In the genomic region with DNA sequence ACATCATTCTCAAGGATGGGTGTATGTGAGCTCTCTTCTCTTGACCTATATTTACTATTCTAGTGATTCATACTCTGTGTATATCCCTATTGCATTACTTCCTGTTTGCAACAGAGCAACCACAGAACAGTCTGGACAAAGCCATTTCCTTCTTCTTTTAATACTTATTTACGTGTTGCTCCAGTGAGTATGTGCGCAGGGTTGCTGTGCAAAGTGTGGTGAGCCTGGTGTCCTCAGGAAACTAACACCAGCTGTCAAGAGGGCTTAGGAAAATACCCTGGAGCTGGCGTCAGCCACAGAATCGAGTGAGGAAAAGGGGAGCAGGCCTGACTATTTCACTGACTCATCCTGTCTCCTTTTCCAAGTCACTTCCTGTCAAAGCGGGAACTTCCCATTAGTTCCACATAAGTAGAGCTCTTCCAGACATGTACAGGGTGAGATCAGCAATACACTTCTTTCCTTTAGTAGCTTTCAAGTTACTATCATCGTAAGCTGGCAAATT, we compare ENCODE assay signal across 8 cellular contexts.
A peak's percentile ranks its signal among the peaks of the same experiment; 100 is the strongest.
DNase-seq lines count a peak whose midpoint lies in the region; ATAC-seq and TF ChIP-seq lines count a peak whose summit lies in the region.

No MANE protein-coding gene starts in this region.

- H3K36me3 ChIP-seq in Panc1 (ENCODE audit: control insufficient read depth, insufficient read depth, low read length) (no peaks in the 10 kb centered on the region), neuronal stem cell (replicated peaks in 1 of 2; ENCODE audit: control insufficient read depth in 2 of 2, insufficient read depth in 2 of 2, low read length in 2 of 2) (no peaks in the 10 kb centered on the region)

- no peak overlapping the region for H4K8ac ChIP-seq in neuronal stem cell (ENCODE audit: low read depth, low read length)

- H3K4me3 Mint-ChIP-seq in activated CD8-positive, alpha-beta memory T cell treated with anti-CD3 and anti-CD28 coated beads, Interleukin-2, amount 10 ng/mL, durations not matched to agents 7 days and 5 days: no peak overlapping the region
- no peak overlapping the region for H3K4me3 Mint-ChIP-seq in activated naive CD4-positive, alpha-beta T cell treated with anti-CD3 and anti-CD28 coated beads for 36 hours

- peaks cover 7% of the 10 kb centered on the region for H3K4me1 Mint-ChIP-seq in activated CD8-positive, alpha-beta memory T cell treated with anti-CD3 and anti-CD28 coated beads, Interleukin-2, amount 10 ng/mL, durations not matched to agents 7 days and 5 days
- peaks cover 3% of the 10 kb centered on the region for H3K4me1 Mint-ChIP-seq in activated naive CD4-positive, alpha-beta T cell treated with anti-CD3 and anti-CD28 coated beads for 36 hours (ENCODE audit: low read depth)

- no peak overlapping the region for H2BK12ac ChIP-seq in neuronal stem cell (ENCODE audit: low read length)

- DNase-seq in EL: peak; percentile 97
- peak; percentile 45 for DNase-seq in Panc1 (ENCODE audit: low read depth, low spot score)
- no peak for DNase-seq in neuronal stem cell (ENCODE audit: low spot score)
- DNase-seq in COR-L47 (lab: John Stamatoyannopoulos, UW): no peak
- no peak for DNase-seq in activated CD8-positive, alpha-beta memory T cell treated with anti-CD3 and anti-CD28 coated beads, Interleukin-2, amount 10 ng/mL, durations not matched to agents 7 days and 5 days
- no peak for DNase-seq in stimulated activated CD8-positive, alpha-beta memory T cell treated with anti-CD3 and anti-CD28 coated beads, Interleukin-4, amount 100 ng/mL, for 48 hours
- no peak for DNase-seq in activated naive CD4-positive, alpha-beta T cell treated with anti-CD3 and anti-CD28 coated beads for 36 hours

- H3K4me3 ChIP-seq in Panc1 (ENCODE audit: low read depth in 2 of 2, low read length in 2 of 2): no peak overlapping the region
- no peak overlapping the region for H3K4me3 ChIP-seq in neuronal stem cell (ENCODE audit: low read length in 2 of 2)

- CTCF ChIA-PET in Panc1 (lab: Charles Lee): no interaction called here
- CTCF ChIA-PET in activated CD8-positive, alpha-beta memory T cell treated with anti-CD3 and anti-CD28 coated beads, Interleukin-2, amount 10 ng/mL, durations not matched to agents 7 days and 5 days (lab: Charles Lee): no interaction called here
- CTCF ChIA-PET in activated naive CD4-positive, alpha-beta T cell treated with anti-CD3 and anti-CD28 coated beads for 36 hours (lab: Charles Lee): no interaction called here

- no peak overlapping the region for H2BK120ac ChIP-seq in neuronal stem cell (ENCODE audit: low read depth, low read length)

- H3K9me3 ChIP-seq in Panc1 (ENCODE audit: control insufficient read depth, insufficient read depth, low read depth, low read length) (no peaks in the 10 kb centered on the region), neuronal stem cell (replicated peaks in 1 of 2; ENCODE audit: control insufficient read depth in 2 of 2, insufficient read depth in 1 of 2, low read depth in 1 of 2, low read length in 2 of 2) (peaks cover 0 to 13% of the 10 kb centered on the region in 2 donors)

- H3K4me2 ChIP-seq in neuronal stem cell (ENCODE audit: insufficient read depth, low read length, poor library complexity, severe bottlenecking): no peak overlapping the region

- H3K4ac ChIP-seq in neuronal stem cell (ENCODE audit: low read length): no peak overlapping the region

- peak overlapping the region; percentile 57 for H2AFZ ChIP-seq in neuronal stem cell (ENCODE audit: low read length)

- no peak overlapping the region for H3K23ac ChIP-seq in neuronal stem cell (ENCODE audit: low read depth, low read length, poor library complexity)

- H3K27me3 Mint-ChIP-seq in activated CD8-positive, alpha-beta memory T cell treated with anti-CD3 and anti-CD28 coated beads, Interleukin-2, amount 10 ng/mL, durations not matched to agents 7 days and 5 days: peaks cover 13% of the 10 kb centered on the region
- H3K27me3 Mint-ChIP-seq in activated naive CD4-positive, alpha-beta T cell treated with anti-CD3 and anti-CD28 coated beads for 36 hours (ENCODE audit: low read depth): peaks cover 4% of the 10 kb centered on the region

- H3K4me1 ChIP-seq in Panc1 (ENCODE audit: control insufficient read depth, insufficient read depth, low read length): no peaks in the 10 kb centered on the region
- H3K4me1 ChIP-seq in neuronal stem cell (ENCODE audit: control insufficient read depth in 2 of 2, insufficient read depth in 1 of 2, low read depth in 1 of 2, low read length in 2 of 2): peaks cover 0 to 9% of the 10 kb centered on the region in 2 donors

- POLR2A ChIA-PET in Panc1 (lab: Charles Lee): interaction anchor here (0.6 kb wide), 1 partner anchor 777 kb away, joined by 11 read pairs; no protein-coding TSS in a partner anchor

- H3K36me3 Mint-ChIP-seq in activated CD8-positive, alpha-beta memory T cell treated with anti-CD3 and anti-CD28 coated beads, Interleukin-2, amount 10 ng/mL, durations not matched to agents 7 days and 5 days: no peaks in the 10 kb centered on the region
- H3K36me3 Mint-ChIP-seq in activated naive CD4-positive, alpha-beta T cell treated with anti-CD3 and anti-CD28 coated beads for 36 hours (ENCODE audit: low read depth): no peaks in the 10 kb centered on the region

- no peak overlapping the region for H4K91ac ChIP-seq in neuronal stem cell (ENCODE audit: low read depth, low read length, poor library complexity)

- H3K14ac ChIP-seq in neuronal stem cell (ENCODE audit: low read length): no peak overlapping the region

- in situ Hi-C loops in Panc1 (cut with HindIII; ENCODE audit: low pct_unique_long_range_greater_than_20kb, low sequenced_read_pairs): no loop called here

- H3K27me3 ChIP-seq in Panc1 (ENCODE audit: control insufficient read depth, insufficient read depth, low read length) (peaks cover 2% of the 10 kb centered on the region; the same call in 1 of the 2 replicates), neuronal stem cell (ENCODE audit: control insufficient read depth in 3 of 3, insufficient read depth in 3 of 3, low read depth in 1 of 3, low read length in 3 of 3) (no peaks in the 10 kb centered on the region)

- H2BK15ac ChIP-seq in neuronal stem cell (ENCODE audit: low read length): no peak overlapping the region

- BruUV-seq in Panc1 (replicated peaks; lab: Mats Ljungman, UMichigan): no TSS peak

- intact Hi-C loops in Panc1 (cut with micrococcal nuclease; ENCODE audit: unreplicated experiment): no loop called here
- intact Hi-C loops in activated naive CD4-positive, alpha-beta T cell treated with anti-CD3 and anti-CD28 coated beads for 36 hours (cut with micrococcal nuclease): no loop called here

- H3K27ac Mint-ChIP-seq in activated CD8-positive, alpha-beta memory T cell treated with anti-CD3 and anti-CD28 coated beads, Interleukin-2, amount 10 ng/mL, durations not matched to agents 7 days and 5 days: no peak overlapping the region
- H3K27ac Mint-ChIP-seq in activated naive CD4-positive, alpha-beta T cell treated with anti-CD3 and anti-CD28 coated beads for 36 hours: no peak overlapping the region

- no peak overlapping the region for H3K9ac ChIP-seq in neuronal stem cell (ENCODE audit: low read depth, low read length, poor library complexity)

- TF ChIP-seq CTCF in Panc1 (IDR thresholded peaks at IDR 0.05): no peak

- no peak overlapping the region for H2AK5ac ChIP-seq in neuronal stem cell (ENCODE audit: low read depth, low read length)

- no peaks in the 10 kb centered on the region for H3K79me1 ChIP-seq in neuronal stem cell (ENCODE audit: low read depth, low read length)

- H3K27ac ChIP-seq in Panc1 (ENCODE audit: low read length): no peak overlapping the region
- no peak overlapping the region for H3K27ac ChIP-seq in neuronal stem cell (replicated peaks; ENCODE audit: low read length)

- peak; percentile 65; the same call in 1 of the 2 replicates for ATAC-seq in Panc1
- peak; percentile 98 for ATAC-seq in esophagus mucosa
- no peak for ATAC-seq in activated CD8-positive, alpha-beta memory T cell treated with anti-CD3 and anti-CD28 coated beads, Interleukin-2, amount 10 ng/mL, durations not matched to agents 7 days and 5 days

- no peaks in the 10 kb centered on the region for H3K9me3 Mint-ChIP-seq in activated CD8-positive, alpha-beta memory T cell treated with anti-CD3 and anti-CD28 coated beads, Interleukin-2, amount 10 ng/mL, durations not matched to agents 7 days and 5 days (ENCODE audit: low read depth)
- no peaks in the 10 kb centered on the region for H3K9me3 Mint-ChIP-seq in activated naive CD4-positive, alpha-beta T cell treated with anti-CD3 and anti-CD28 coated beads for 36 hours

- no peak overlapping the region for H2BK5ac ChIP-seq in neuronal stem cell (ENCODE audit: low read length)

- WGBS in neuronal stem cell (ENCODE audit: extremely low coverage in 2 of 2, insufficient read length in 2 of 2, insufficient replicate concordance in 1 of 2), 2 donors: no CpG with 5 or more reads among the region's 6 CpGs

- H3K18ac ChIP-seq in neuronal stem cell (ENCODE audit: low read length): no peak overlapping the region

Comparison
In these comparisons a context has a peak if more than half of its experiments do, and no peak if none do; other contexts are left out.
1. DNase-seq: peak in EL (single experiment) and Panc1 (single experiment); none in neuronal stem cell (single experiment), COR-L47 (single experiment), activated CD8-positive, alpha-beta memory T cell treated with anti-CD3 and anti-CD28 coated beads, Interleukin-2, amount 10 ng/mL, durations not matched to agents 7 days and 5 days (single experiment), stimulated activated CD8-positive, alpha-beta memory T cell treated with anti-CD3 and anti-CD28 coated beads, Interleukin-4, amount 100 ng/mL, for 48 hours (single experiment) and activated naive CD4-positive, alpha-beta T cell treated with anti-CD3 and anti-CD28 coated beads for 36 hours (single experiment).